In the genomic region with DNA sequence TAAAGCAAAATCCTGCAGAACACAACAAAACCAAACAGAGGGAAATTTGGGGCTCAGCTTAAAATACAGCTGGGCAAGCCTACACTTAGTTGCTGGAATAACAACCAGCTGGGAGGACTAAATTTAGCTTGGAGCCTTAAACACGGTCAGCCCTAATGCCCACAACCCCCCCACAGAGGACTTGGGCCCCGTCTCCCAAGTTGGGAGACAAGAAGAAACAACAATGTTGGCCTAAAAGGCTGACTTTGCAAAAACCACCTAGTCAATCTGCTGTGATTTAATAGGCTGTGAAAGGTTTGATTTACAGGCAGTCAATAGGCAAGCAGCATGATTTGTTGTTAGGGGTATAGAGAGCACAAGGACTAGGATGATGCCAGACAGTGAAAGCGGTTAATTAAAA, we compare ENCODE assay signal across 22 cellular contexts.
"Had no signal": no experiment of that assay in that cellular context is flagged by ENCODE, and none has a peak within 500 bp of the region (broad histone marks: within the 10 kb centered on the region; RNA-seq: fewer than 3 reads in every experiment).

No MANE protein-coding gene starts in this region.

- ATAC-seq: activated CD8-positive, alpha-beta T cell treated with anti-CD3 and anti-CD28 coated beads, Interleukin-2, amount 10 ng/mL, durations not matched to agents 7 days and 5 days; activated naive CD8-positive, alpha-beta T cell treated with anti-CD3 and anti-CD28 coated beads, Interleukin-2, amount 50 U/mL, for 24 hours; lower lobe of right lung; mucosa of descending colon; naive thymus-derived CD4-positive, alpha-beta T cell; stimulated activated naive CD8-positive, alpha-beta T cell treated with anti-CD3 and anti-CD28 coated beads, Interleukin-15, amount 100 ng/mL, for 72 hours had no signal

- H3K27ac ChIP-seq: hepatocyte, lower lobe of right lung, skin epidermis, suprapubic skin, transverse colon, WERI-Rb-1 had no signal

- H3K4me3 ChIP-seq: hepatocyte, lower lobe of right lung, mucosa of descending colon, skin epidermis, suprapubic skin, transverse colon had no signal

- H3K36me3 ChIP-seq: lower lobe of right lung, suprapubic skin, transverse colon, WERI-Rb-1 had no signal

- H3K4me2 ChIP-seq: hepatocyte had no signal

- H3K4me1 ChIP-seq: suprapubic skin had no signal

- H3K9me3 ChIP-seq: lower lobe of right lung, mucosa of descending colon, suprapubic skin, transverse colon had no signal

- H3K27me3 ChIP-seq: hepatocyte, suprapubic skin, transverse colon had no signal

- H2AFZ ChIP-seq: hepatocyte had no signal

- H3K79me2 ChIP-seq: hepatocyte had no signal

- DNase-seq: activated CD4-positive, alpha-beta T cell treated with anti-CD3 and anti-CD28 coated beads for 1 hour; activated CD4-positive, alpha-beta T cell treated with anti-CD3 and anti-CD28 coated beads, Interleukin-2, amount 50 U/mL, for 1 hour; activated CD8-positive, alpha-beta T cell treated with anti-CD3 and anti-CD28 coated beads, Interleukin-2, amount 10 ng/mL, durations not matched to agents 7 days and 5 days; activated gamma-delta T cell; activated naive CD4-positive, alpha-beta T cell treated with anti-CD3 and anti-CD28 coated beads, Interleukin-2, amount 50 U/mL, for 16 hours; activated naive CD8-positive, alpha-beta T cell treated with anti-CD3 and anti-CD28 coated beads, Interleukin-2, amount 50 U/mL, for 24 hours; effector CD4-positive, alpha-beta T cell; erythroblast; foreskin fibroblast; lower lobe of right lung; mesendoderm; mucosa of descending colon; naive thymus-derived CD4-positive, alpha-beta T cell; occipital lobe; stimulated activated CD4-positive, alpha-beta T cell treated with anti-CD3 and anti-CD28 coated beads, Interleukin-1b, Interleukin-23, amount 100 ng/mL, for 48 hours; stimulated activated naive CD8-positive, alpha-beta T cell treated with anti-CD3 and anti-CD28 coated beads, Interleukin-15, amount 100 ng/mL, for 72 hours; T-helper 1 cell; transverse colon; WERI-Rb-1 had no signal
